ENCODE assay signal across 1 cellular context in genomic region chr10:16436758-16437539, GRCh38.
A peak's percentile ranks its signal among the peaks of the same experiment; 100 is the strongest.
TF ChIP-seq lines count a peak whose summit lies in the region.

PTER (plus strand) TSS chr10:16437010; CDS start chr10:16484385, 47,375 bp downstream.

TF ChIP-seq in HepG2, 621 proteins besides CTCF, POLR2A, EP300 and RAD21 (continued from another document):
- TF ChIP-seq UBTF (CRISPR knock-in tag; IDR thresholded peaks at IDR 0.05) = peak; percentile 20; the same call in 1 of the 2 replicates
- TF ChIP-seq PHF8 (CRISPR knock-in tag; IDR thresholded peaks at IDR 0.05) = peak; percentile 72
- TF ChIP-seq ZNF710 (CRISPR knock-in tag; IDR thresholded peaks at IDR 0.05; ENCODE audit: borderline replicate concordance) = no peak
- TF ChIP-seq CBX1 (IDR thresholded peaks at IDR 0.05; ENCODE audit: low read depth) = no peak
- no peak for TF ChIP-seq TAF15 (IDR thresholded peaks at IDR 0.05; ENCODE audit: low read depth, low read length, poor library complexity, severe bottlenecking)
- TF ChIP-seq ZGPAT (CRISPR knock-in tag; IDR thresholded peaks at IDR 0.05) = 0 out of 2 replicates have a peak, but pooled peaks have one; percentile 30
- TF ChIP-seq NRL (CRISPR knock-in tag; IDR thresholded peaks at IDR 0.05; ENCODE audit: borderline replicate concordance) = 0 out of 2 replicates have a peak, but pooled peaks have one; percentile 29
- TF ChIP-seq ZNF788 (CRISPR knock-in tag; IDR thresholded peaks at IDR 0.05; ENCODE audit: borderline replicate concordance) = 0 out of 2 replicates have a peak, but pooled peaks have one; percentile 5
- TF ChIP-seq RXRB (CRISPR knock-in tag; IDR thresholded peaks at IDR 0.05; ENCODE audit: borderline replicate concordance) = no peak
- peak; percentile 54 for TF ChIP-seq XRCC5 (optimal IDR thresholded peaks at IDR 0.05; ENCODE audit: low read length)
- 0 out of 2 replicates have a peak, but pooled peaks have one; percentile 30 for TF ChIP-seq IRF9 (CRISPR knock-in tag; IDR thresholded peaks at IDR 0.05; ENCODE audit: borderline replicate concordance)
- no peak for TF ChIP-seq KLF16 (CRISPR knock-in tag; IDR thresholded peaks at IDR 0.05)
- TF ChIP-seq SRSF9 (IDR thresholded peaks at IDR 0.05; ENCODE audit: borderline replicate concordance, insufficient read depth, low read depth, low read length, poor library complexity, severe bottlenecking) = no peak
- TF ChIP-seq TAF1 (CRISPR knock-in tag; IDR thresholded peaks at IDR 0.05) = peak; percentile 67
- no peak for TF ChIP-seq ZUFSP (CRISPR knock-in tag; IDR thresholded peaks at IDR 0.05; ENCODE audit: borderline replicate concordance)
- TF ChIP-seq LCORL (IDR thresholded peaks at IDR 0.05) = no peak
- 0 out of 2 replicates have a peak, but pooled peaks have one; percentile 16 for TF ChIP-seq LCORL (CRISPR knock-in tag; IDR thresholded peaks at IDR 0.05)
- TF ChIP-seq NPAS2 (CRISPR knock-in tag; IDR thresholded peaks at IDR 0.05; ENCODE audit: borderline replicate concordance) = no peak
- TF ChIP-seq PAXIP1 (CRISPR knock-in tag; conservative IDR thresholded peaks at IDR 0.05) = 0 out of 2 replicates have a peak, but pooled peaks have one; percentile 23
- TF ChIP-seq ELF1 (CRISPR knock-in tag; IDR thresholded peaks at IDR 0.05) = peak; percentile 41; the same call in 1 of the 2 replicates
